In genomic region chr18:59881728-59882685, GRCh38 we compare ENCODE assay signal across 8 cellular contexts. TPM values are rescaled to one million over a fixed set of nuclear protein-coding genes. Genes with fewer than 3 reads are reported as not detected.
DNase-seq lines count a peak whose midpoint lies in the region; ATAC-seq and TF ChIP-seq lines count a peak whose summit lies in the region.

No MANE protein-coding gene starts in this region.

- no peak for TF ChIP-seq CTCF in epithelial cell of esophagus (IDR thresholded peaks at IDR 0.05; ENCODE audit: insufficient read depth, low read depth, low read length, missing control alignments)

- no peak overlapping the region for H3K4me2 ChIP-seq in trophoblast cell (ENCODE audit: low read length)

- H3K79me1 ChIP-seq in trophoblast cell (ENCODE audit: low read length) = no peaks in the 10 kb centered on the region

- DNase-seq in DMS 273 (lab: John Stamatoyannopoulos, UW; ENCODE audit: unreplicated experiment) (peak; percentile 22), DMS 273 treated with DMSO at 0.1 percent for 48 hours (lab: John Stamatoyannopoulos, UW) (no peak), SIG-M5 (lab: John Stamatoyannopoulos, UW) (peak; percentile 55), epithelial cell of esophagus (ENCODE audit: low read depth) (peak; percentile 47), trophoblast cell (peak in 1 of 2 donors; percentile 18)

- H2AFZ ChIP-seq in trophoblast cell (ENCODE audit: insufficient read depth, low read length, poor library complexity) = no peak overlapping the region

- no peak overlapping the region for H3K4me3 ChIP-seq in epithelial cell of esophagus (ENCODE audit: low read length)
- H3K4me3 ChIP-seq in trophoblast cell (ENCODE audit: low read depth, low read length) = no peak overlapping the region

- no peak overlapping the region for H3K18ac ChIP-seq in trophoblast cell (ENCODE audit: low read length)

- H2BK120ac ChIP-seq in trophoblast cell (ENCODE audit: insufficient read depth, low read length, poor library complexity) = no peak overlapping the region

- H3K27ac ChIP-seq in trophoblast cell (ENCODE audit: low read depth, low read length) = no peak overlapping the region

- no CpG with 5 or more reads among the region's 11 CpGs for WGBS in trophoblast cell (ENCODE audit: extremely low coverage, insufficient coverage, insufficient read length)

- H2BK12ac ChIP-seq in trophoblast cell (ENCODE audit: low read length) = no peak overlapping the region

- no peak overlapping the region for H3K9ac ChIP-seq in trophoblast cell (ENCODE audit: low read length)

- H2AK5ac ChIP-seq in trophoblast cell (ENCODE audit: low read length) = no peak overlapping the region

- H4K91ac ChIP-seq in trophoblast cell (ENCODE audit: low read depth, low read length) = peak overlapping the region; percentile 15

- H3K9me3 ChIP-seq in trophoblast cell (ENCODE audit: insufficient read depth, low read depth, low read length) = no peaks in the 10 kb centered on the region

- H3K23ac ChIP-seq in trophoblast cell (ENCODE audit: low read length) = no peak overlapping the region

- no peak overlapping the region for H4K12ac ChIP-seq in trophoblast cell (ENCODE audit: low read depth, low read length)

- no peak overlapping the region for H3K4ac ChIP-seq in trophoblast cell (ENCODE audit: low read depth, low read length)

- no peaks in the 10 kb centered on the region for H3K79me2 ChIP-seq in trophoblast cell (ENCODE audit: control insufficient read depth, insufficient read depth, low read length, poor library complexity)

- peaks cover 4% of the 10 kb centered on the region in 2 experiments for H3K4me1 ChIP-seq in trophoblast cell (ENCODE audit: control insufficient read depth in 1 of 2, insufficient read depth in 2 of 2, low read length in 2 of 2)

- no peak overlapping the region for H2BK5ac ChIP-seq in trophoblast cell (ENCODE audit: low read depth, low read length, poor library complexity)

- no peaks in the 10 kb centered on the region for H3K27me3 ChIP-seq in trophoblast cell (ENCODE audit: insufficient read depth, low read length)

- no peaks in the 10 kb centered on the region for H3K36me3 ChIP-seq in trophoblast cell (ENCODE audit: control insufficient read depth in 1 of 2, insufficient read depth in 2 of 2, low read length in 2 of 2)

- no peak overlapping the region for H4K8ac ChIP-seq in trophoblast cell (ENCODE audit: low read depth, low read length)

- no peak overlapping the region for H3K14ac ChIP-seq in trophoblast cell (ENCODE audit: low read length)

- ATAC-seq in HG03108 (IDR thresholded peaks at IDR 0.05; ENCODE audit: unreplicated experiment) = peak; percentile 28
- no peak for ATAC-seq in HG03280 (IDR thresholded peaks at IDR 0.05; ENCODE audit: unreplicated experiment)
- ATAC-seq in HG03097 (IDR thresholded peaks at IDR 0.05; ENCODE audit: low FRiP score, unreplicated experiment) = no peak

RNA-seq across cellular contexts. Expression of gene PMAIP1, which starts 17.8 kb away (rescaled TPM):
- polyA plus RNA-seq in trophoblast cell (2013) = 10.2 and 10.3 TPM in 2 replicates
